Comparison of ENCODE assay signal across 1 cellular context in the genomic region with DNA sequence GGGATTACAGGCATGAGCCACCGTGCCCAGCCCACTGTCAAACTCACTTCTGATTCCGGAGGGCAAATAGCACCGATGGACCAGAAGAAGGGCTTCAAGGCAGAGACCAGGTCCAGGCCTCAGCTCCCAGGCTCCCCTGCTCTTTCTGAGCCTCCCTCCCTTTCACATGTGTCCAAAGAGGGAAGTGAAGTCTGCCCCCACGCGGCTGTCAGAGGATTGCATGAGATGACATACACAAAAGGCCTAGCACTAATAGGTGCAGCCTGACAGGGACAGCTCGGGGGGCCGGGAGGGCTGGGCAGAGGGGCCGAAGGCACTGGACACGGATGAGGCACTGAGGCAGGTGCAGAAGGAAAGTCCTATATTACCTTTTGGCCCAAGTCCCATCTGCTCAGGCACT.
TF ChIP-seq lines count a peak whose summit lies in the region.

No MANE protein-coding gene starts in this region.

TF ChIP-seq in GM12878, 131 proteins besides CTCF, POLR2A, EP300 and RAD21 (continued from another document):
- TF ChIP-seq, protein P1, sequence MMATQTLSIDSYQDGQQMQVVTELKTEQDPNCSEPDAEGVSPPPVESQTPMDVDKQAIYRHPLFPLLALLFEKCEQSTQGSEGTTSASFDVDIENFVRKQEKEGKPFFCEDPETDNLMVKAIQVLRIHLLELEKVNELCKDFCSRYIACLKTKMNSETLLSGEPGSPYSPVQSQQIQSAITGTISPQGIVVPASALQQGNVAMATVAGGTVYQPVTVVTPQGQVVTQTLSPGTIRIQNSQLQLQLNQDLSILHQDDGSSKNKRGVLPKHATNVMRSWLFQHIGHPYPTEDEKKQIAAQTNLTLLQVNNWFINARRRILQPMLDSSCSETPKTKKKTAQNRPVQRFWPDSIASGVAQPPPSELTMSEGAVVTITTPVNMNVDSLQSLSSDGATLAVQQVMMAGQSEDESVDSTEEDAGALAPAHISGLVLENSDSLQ (IDR thresholded peaks at IDR 0.05), result 0 out of 2 replicates have a peak, but pooled peaks have one; percentile 11
- TF ChIP-seq HDGF (IDR thresholded peaks at IDR 0.05) (no peak), RUNX3 (IDR thresholded peaks at IDR 0.05; ENCODE audit: low read length) (no peak), SREBF1 (IDR thresholded peaks at IDR 0.05; ENCODE audit: low read length) (no peak), SPI1 (IDR thresholded peaks at IDR 0.05; ENCODE audit: borderline replicate concordance, insufficient read depth, low read depth, low read length) (peak; percentile 39; the same call in 1 of the 2 replicates)
- TF ChIP-seq, protein P2, sequence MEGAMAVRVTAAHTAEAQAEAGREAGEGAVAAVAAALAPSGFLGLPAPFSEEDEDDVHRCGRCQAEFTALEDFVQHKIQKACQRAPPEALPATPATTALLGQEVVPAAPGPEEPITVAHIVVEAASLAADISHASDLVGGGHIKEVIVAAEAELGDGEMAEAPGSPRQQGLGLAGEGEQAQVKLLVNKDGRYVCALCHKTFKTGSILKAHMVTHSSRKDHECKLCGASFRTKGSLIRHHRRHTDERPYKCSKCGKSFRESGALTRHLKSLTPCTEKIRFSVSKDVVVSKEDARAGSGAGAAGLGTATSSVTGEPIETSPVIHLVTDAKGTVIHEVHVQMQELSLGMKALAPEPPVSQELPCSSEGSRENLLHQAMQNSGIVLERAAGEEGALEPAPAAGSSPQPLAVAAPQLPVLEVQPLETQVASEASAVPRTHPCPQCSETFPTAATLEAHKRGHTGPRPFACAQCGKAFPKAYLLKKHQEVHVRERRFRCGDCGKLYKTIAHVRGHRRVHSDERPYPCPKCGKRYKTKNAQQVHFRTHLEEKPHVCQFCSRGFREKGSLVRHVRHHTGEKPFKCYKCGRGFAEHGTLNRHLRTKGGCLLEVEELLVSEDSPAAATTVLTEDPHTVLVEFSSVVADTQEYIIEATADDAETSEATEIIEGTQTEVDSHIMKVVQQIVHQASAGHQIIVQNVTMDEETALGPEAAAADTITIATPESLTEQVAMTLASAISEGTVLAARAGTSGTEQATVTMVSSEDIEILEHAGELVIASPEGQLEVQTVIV (IDR thresholded peaks at IDR 0.05; ENCODE audit: borderline replicate concordance, partially characterized antibody), result no peak
- TF ChIP-seq, protein P3, sequence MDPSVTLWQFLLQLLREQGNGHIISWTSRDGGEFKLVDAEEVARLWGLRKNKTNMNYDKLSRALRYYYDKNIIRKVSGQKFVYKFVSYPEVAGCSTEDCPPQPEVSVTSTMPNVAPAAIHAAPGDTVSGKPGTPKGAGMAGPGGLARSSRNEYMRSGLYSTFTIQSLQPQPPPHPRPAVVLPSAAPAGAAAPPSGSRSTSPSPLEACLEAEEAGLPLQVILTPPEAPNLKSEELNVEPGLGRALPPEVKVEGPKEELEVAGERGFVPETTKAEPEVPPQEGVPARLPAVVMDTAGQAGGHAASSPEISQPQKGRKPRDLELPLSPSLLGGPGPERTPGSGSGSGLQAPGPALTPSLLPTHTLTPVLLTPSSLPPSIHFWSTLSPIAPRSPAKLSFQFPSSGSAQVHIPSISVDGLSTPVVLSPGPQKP (IDR thresholded peaks at IDR 0.05; ENCODE audit: low read depth, low read length), result no peak
